2 cellular contexts compared by ENCODE assay signal in the genomic region with DNA sequence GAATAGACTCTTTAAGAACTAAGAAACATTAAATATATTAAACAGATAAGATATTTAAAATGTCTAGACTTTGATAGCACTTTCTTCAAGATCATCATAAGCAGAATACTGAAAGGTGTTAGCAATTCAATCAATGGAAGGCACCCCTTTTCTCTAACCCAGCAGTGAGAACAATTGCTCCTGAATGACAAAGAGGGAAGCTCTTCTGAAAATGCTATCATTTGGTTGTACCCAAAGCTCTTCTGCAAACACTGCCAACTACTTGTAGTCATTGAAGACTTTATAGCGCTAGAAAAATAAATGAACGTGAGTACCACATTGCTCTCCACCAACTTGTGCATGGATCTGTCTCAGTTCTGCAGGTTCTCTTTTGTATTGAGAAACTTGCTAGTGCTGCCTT.
TF ChIP-seq lines count a peak whose summit lies in the region.

No MANE protein-coding gene starts in this region.

TF ChIP-seq in GM23338, 12 proteins besides CTCF, POLR2A, EP300 and RAD21 (continued from another document):
- no peak for TF ChIP-seq ZNF331 (CRISPR knock-in tag; IDR thresholded peaks at IDR 0.05; ENCODE audit: low read depth)

TF ChIP-seq in H1, 55 proteins besides CTCF, POLR2A, EP300 and RAD21:
- TF ChIP-seq, protein P1, sequence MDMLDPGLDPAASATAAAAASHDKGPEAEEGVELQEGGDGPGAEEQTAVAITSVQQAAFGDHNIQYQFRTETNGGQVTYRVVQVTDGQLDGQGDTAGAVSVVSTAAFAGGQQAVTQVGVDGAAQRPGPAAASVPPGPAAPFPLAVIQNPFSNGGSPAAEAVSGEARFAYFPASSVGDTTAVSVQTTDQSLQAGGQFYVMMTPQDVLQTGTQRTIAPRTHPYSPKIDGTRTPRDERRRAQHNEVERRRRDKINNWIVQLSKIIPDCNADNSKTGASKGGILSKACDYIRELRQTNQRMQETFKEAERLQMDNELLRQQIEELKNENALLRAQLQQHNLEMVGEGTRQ (IDR thresholded peaks at IDR 0.05; ENCODE audit: low read length): no peak
- no peak for TF ChIP-seq PHF8 (conservative IDR thresholded peaks at IDR 0.05; ENCODE audit: low read depth, low read length)
- TF ChIP-seq EZH2 (IDR thresholded peaks at IDR 0.05; ENCODE audit: low read depth, low read length, severe bottlenecking): no peak
- TF ChIP-seq, protein P2, sequence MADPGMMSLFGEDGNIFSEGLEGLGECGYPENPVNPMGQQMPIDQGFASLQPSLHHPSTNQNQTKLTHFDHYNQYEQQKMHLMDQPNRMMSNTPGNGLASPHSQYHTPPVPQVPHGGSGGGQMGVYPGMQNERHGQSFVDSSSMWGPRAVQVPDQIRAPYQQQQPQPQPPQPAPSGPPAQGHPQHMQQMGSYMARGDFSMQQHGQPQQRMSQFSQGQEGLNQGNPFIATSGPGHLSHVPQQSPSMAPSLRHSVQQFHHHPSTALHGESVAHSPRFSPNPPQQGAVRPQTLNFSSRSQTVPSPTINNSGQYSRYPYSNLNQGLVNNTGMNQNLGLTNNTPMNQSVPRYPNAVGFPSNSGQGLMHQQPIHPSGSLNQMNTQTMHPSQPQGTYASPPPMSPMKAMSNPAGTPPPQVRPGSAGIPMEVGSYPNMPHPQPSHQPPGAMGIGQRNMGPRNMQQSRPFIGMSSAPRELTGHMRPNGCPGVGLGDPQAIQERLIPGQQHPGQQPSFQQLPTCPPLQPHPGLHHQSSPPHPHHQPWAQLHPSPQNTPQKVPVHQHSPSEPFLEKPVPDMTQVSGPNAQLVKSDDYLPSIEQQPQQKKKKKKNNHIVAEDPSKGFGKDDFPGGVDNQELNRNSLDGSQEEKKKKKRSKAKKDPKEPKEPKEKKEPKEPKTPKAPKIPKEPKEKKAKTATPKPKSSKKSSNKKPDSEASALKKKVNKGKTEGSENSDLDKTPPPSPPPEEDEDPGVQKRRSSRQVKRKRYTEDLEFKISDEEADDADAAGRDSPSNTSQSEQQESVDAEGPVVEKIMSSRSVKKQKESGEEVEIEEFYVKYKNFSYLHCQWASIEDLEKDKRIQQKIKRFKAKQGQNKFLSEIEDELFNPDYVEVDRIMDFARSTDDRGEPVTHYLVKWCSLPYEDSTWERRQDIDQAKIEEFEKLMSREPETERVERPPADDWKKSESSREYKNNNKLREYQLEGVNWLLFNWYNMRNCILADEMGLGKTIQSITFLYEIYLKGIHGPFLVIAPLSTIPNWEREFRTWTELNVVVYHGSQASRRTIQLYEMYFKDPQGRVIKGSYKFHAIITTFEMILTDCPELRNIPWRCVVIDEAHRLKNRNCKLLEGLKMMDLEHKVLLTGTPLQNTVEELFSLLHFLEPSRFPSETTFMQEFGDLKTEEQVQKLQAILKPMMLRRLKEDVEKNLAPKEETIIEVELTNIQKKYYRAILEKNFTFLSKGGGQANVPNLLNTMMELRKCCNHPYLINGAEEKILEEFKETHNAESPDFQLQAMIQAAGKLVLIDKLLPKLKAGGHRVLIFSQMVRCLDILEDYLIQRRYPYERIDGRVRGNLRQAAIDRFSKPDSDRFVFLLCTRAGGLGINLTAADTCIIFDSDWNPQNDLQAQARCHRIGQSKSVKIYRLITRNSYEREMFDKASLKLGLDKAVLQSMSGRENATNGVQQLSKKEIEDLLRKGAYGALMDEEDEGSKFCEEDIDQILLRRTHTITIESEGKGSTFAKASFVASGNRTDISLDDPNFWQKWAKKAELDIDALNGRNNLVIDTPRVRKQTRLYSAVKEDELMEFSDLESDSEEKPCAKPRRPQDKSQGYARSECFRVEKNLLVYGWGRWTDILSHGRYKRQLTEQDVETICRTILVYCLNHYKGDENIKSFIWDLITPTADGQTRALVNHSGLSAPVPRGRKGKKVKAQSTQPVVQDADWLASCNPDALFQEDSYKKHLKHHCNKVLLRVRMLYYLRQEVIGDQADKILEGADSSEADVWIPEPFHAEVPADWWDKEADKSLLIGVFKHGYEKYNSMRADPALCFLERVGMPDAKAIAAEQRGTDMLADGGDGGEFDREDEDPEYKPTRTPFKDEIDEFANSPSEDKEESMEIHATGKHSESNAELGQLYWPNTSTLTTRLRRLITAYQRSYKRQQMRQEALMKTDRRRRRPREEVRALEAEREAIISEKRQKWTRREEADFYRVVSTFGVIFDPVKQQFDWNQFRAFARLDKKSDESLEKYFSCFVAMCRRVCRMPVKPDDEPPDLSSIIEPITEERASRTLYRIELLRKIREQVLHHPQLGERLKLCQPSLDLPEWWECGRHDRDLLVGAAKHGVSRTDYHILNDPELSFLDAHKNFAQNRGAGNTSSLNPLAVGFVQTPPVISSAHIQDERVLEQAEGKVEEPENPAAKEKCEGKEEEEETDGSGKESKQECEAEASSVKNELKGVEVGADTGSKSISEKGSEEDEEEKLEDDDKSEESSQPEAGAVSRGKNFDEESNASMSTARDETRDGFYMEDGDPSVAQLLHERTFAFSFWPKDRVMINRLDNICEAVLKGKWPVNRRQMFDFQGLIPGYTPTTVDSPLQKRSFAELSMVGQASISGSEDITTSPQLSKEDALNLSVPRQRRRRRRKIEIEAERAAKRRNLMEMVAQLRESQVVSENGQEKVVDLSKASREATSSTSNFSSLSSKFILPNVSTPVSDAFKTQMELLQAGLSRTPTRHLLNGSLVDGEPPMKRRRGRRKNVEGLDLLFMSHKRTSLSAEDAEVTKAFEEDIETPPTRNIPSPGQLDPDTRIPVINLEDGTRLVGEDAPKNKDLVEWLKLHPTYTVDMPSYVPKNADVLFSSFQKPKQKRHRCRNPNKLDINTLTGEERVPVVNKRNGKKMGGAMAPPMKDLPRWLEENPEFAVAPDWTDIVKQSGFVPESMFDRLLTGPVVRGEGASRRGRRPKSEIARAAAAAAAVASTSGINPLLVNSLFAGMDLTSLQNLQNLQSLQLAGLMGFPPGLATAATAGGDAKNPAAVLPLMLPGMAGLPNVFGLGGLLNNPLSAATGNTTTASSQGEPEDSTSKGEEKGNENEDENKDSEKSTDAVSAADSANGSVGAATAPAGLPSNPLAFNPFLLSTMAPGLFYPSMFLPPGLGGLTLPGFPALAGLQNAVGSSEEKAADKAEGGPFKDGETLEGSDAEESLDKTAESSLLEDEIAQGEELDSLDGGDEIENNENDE (IDR thresholded peaks at IDR 0.05; ENCODE audit: insufficient replicate concordance, low read length): no peak
- no peak for TF ChIP-seq CTBP2 (IDR thresholded peaks at IDR 0.05; ENCODE audit: borderline replicate concordance, insufficient read depth, insufficient read length, low read length)
- TF ChIP-seq YY1 (IDR thresholded peaks at IDR 0.05; ENCODE audit: low read depth, low read length): no peak
- no peak for TF ChIP-seq NRF1 (IDR thresholded peaks at IDR 0.05; ENCODE audit: low read depth, low read length)
- no peak for TF ChIP-seq SAP30 (IDR thresholded peaks at IDR 0.05; ENCODE audit: insufficient read depth, insufficient replicate concordance, low read length)
- TF ChIP-seq SIRT6 (IDR thresholded peaks at IDR 0.05; ENCODE audit: low read length): no peak
- TF ChIP-seq BCL11A (IDR thresholded peaks at IDR 0.05; ENCODE audit: low read depth in 2 of 2, low read length in 2 of 2): no peak
- TF ChIP-seq RNF2 (IDR thresholded peaks at IDR 0.05; ENCODE audit: borderline replicate concordance, low read depth, low read length, missing control alignments, poor library complexity, severe bottlenecking): no peak
- no peak for TF ChIP-seq CEBPB (IDR thresholded peaks at IDR 0.05; ENCODE audit: low read depth, low read length)
- no peak for TF ChIP-seq GTF2F1 (IDR thresholded peaks at IDR 0.05; ENCODE audit: borderline replicate concordance, low read depth, low read length)
- TF ChIP-seq RBBP5 (IDR thresholded peaks at IDR 0.05; ENCODE audit: borderline replicate concordance, low read depth, low read length): no peak
- TF ChIP-seq, protein P3, sequence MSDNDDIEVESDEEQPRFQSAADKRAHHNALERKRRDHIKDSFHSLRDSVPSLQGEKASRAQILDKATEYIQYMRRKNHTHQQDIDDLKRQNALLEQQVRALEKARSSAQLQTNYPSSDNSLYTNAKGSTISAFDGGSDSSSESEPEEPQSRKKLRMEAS (IDR thresholded peaks at IDR 0.05): no peak
- TF ChIP-seq TAF7 (optimal IDR thresholded peaks at IDR 0.05; ENCODE audit: borderline replicate concordance, low read depth, low read length): no peak
